In genomic region chr10:69232736-69233135, GRCh38 we compare ENCODE assay signal across 12 cellular contexts. TPM values are rescaled to one million over a fixed set of nuclear protein-coding genes. Genes with fewer than 3 reads are reported as not detected.
DNase-seq lines count a peak whose midpoint lies in the region; ATAC-seq and TF ChIP-seq lines count a peak whose summit lies in the region.
"Had no signal": no experiment of that assay in that cellular context is flagged by ENCODE, and none has a peak within 500 bp of the region (broad histone marks: within the 10 kb centered on the region; RNA-seq: fewer than 3 reads in every experiment).

No MANE protein-coding gene starts in this region.

- CTCF ChIA-PET in IMR-90 (lab: Yijun Ruan, JAX), result interaction anchor here (0.6 kb wide), 1 partner anchor 310 kb away, joined by 4 read pairs; no protein-coding TSS in a partner anchor

- TF ChIP-seq POLR2A in IMR-90 (IDR thresholded peaks at IDR 0.05; ENCODE audit: low read depth, low read length) (no peak), thyroid gland (IDR thresholded peaks at IDR 0.05) (no peak)

- dilution Hi-C loops in IMR-90 (cut with HindIII; ENCODE audit: low sequenced_read_pairs, unreplicated experiment), result no loop called here

- no peak overlapping the region for H3K56ac ChIP-seq in IMR-90 (ENCODE audit: extremely low read depth, insufficient read depth, low read length)

- H4K91ac ChIP-seq in IMR-90 (ENCODE audit: insufficient read depth, low read depth, low read length), result peak overlapping the region; percentile 24; the same call in 1 of the 2 replicates
- H4K91ac ChIP-seq in mesenchymal stem cell (ENCODE audit: low read length), result peak overlapping the region; percentile 5

- H3K18ac ChIP-seq in IMR-90 (ENCODE audit: low read depth, low read length) (no peak overlapping the region), mesenchymal stem cell (ENCODE audit: low read depth in 1 of 2, low read length in 2 of 2) (no peak overlapping the region)

- H2BK12ac ChIP-seq in mesenchymal stem cell (ENCODE audit: low read length in 2 of 2), result no peak overlapping the region

- H3K79me1 ChIP-seq in IMR-90 (ENCODE audit: low read depth in 1 of 2, low read length in 2 of 2) (no peaks in the 10 kb centered on the region), mesenchymal stem cell (replicated peaks; ENCODE audit: low read length, poor library complexity, severe bottlenecking) (peaks cover 2% of the 10 kb centered on the region)

- peaks cover 5% of the 10 kb centered on the region for H3K27me3 Mint-ChIP-seq in CD4-positive, CD25-positive, alpha-beta regulatory T cell
- no peaks in the 10 kb centered on the region for H3K27me3 Mint-ChIP-seq in activated T-helper 1 cell treated with anti-CD3 and anti-CD28 coated beads, Interleukin-12 subunit alpha, Interleukin-12 subunit beta, Interleukin-2, Interleukin-4 antibody, amounts not matched to agents 30 ng/mL and 10 ng/mL and 1 ng/mL, durations not matched to agents 14 hours and 24 hours and 36 hours (ENCODE audit: insufficient read depth)

- intact Hi-C loops in IMR-90 (cut with micrococcal nuclease) (no loop called here), thyroid gland (cut with DNase I) (loop anchor here (10.0 kb wide), 1 partner anchor 272 kb away; no protein-coding TSS in a partner anchor)
- intact Hi-C loops in activated T-helper 1 cell treated with anti-CD3 and anti-CD28 coated beads, Interleukin-12 subunit alpha, Interleukin-12 subunit beta, Interleukin-2, Interleukin-4 antibody, amounts not matched to agents 30 ng/mL and 10 ng/mL and 1 ng/mL, durations not matched to agents 14 hours and 24 hours and 36 hours (cut with micrococcal nuclease), result no loop called here

- no peak overlapping the region for H2BK15ac ChIP-seq in IMR-90 (ENCODE audit: low read depth, low read length)
- H2BK15ac ChIP-seq in mesenchymal stem cell (ENCODE audit: low read depth, poor library complexity, severe bottlenecking), result no peak overlapping the region

- peaks cover 12 to 63% (median 44%) of the 10 kb centered on the region in 4 donors for H3K4me1 Mint-ChIP-seq in CD4-positive, CD25-positive, alpha-beta regulatory T cell
- peaks cover 55% of the 10 kb centered on the region for H3K4me1 Mint-ChIP-seq in activated T-helper 1 cell treated with anti-CD3 and anti-CD28 coated beads, Interleukin-12 subunit alpha, Interleukin-12 subunit beta, Interleukin-2, Interleukin-4 antibody, amounts not matched to agents 30 ng/mL and 10 ng/mL and 1 ng/mL, durations not matched to agents 14 hours and 24 hours and 36 hours (ENCODE audit: low read depth)

- no TSS peak for BruUV-seq in IMR-90 (replicated peaks; lab: Mats Ljungman, UMichigan)

- 92% methylated on average over 2 of the region's 13 CpGs; no CpG with 5 or more reads in 1 of the 2 experiments for WGBS in IMR-90 (ENCODE audit: extremely low coverage in 2 of 2, insufficient read length in 1 of 2), 2 experiments
- WGBS in mesenchymal stem cell, result 98% methylated on average over 12 of the region's 13 CpGs
- WGBS in thyroid gland, 2 donors, result 91 to 93% methylated on average over 13 of the region's 13 CpGs

- H3K9ac ChIP-seq in IMR-90 (ENCODE audit: low read depth, low read length) (no peak overlapping the region), mesenchymal stem cell (ENCODE audit: low read length) (no peak overlapping the region)

- in situ Hi-C loops in IMR-90 (cut with MboI; ENCODE audit: low sequenced_read_pairs), result loop anchor here (5.0 to 10.0 kb wide), 2 partner anchors 160 to 272 kb away; no protein-coding TSS in a partner anchor

- no peak overlapping the region; the same call in 1 of the 2 replicates for H3K14ac ChIP-seq in IMR-90 (replicated peaks; ENCODE audit: low read depth, low read length)
- H3K14ac ChIP-seq in mesenchymal stem cell (ENCODE audit: low read length in 2 of 2), result no peak overlapping the region

- peak; percentile 60 to 62 for ATAC-seq in CD4-positive, CD25-positive, alpha-beta regulatory T cell (ENCODE audit: low read depth in 2 of 2)
- no peak for ATAC-seq in IMR-90 (ENCODE audit: low read depth)
- ATAC-seq: gastrocnemius medialis had no signal

- H3K9me3 ChIP-seq in CD4-positive, CD25-positive, alpha-beta regulatory T cell (ENCODE audit: control insufficient read depth in 2 of 2, low read length in 2 of 2), result no peaks in the 10 kb centered on the region
- no peaks in the 10 kb centered on the region for H3K9me3 ChIP-seq in IMR-90 (ENCODE audit: control insufficient read depth, insufficient read depth, low read length)
- no peaks in the 10 kb centered on the region for H3K9me3 ChIP-seq in mesenchymal stem cell (ENCODE audit: control insufficient read depth, low read length)
- no peaks in the 10 kb centered on the region for H3K9me3 ChIP-seq in thyroid gland
- H3K9me3 ChIP-seq: gastrocnemius medialis had no signal

- peak overlapping the region; percentile 38 for H2BK20ac ChIP-seq in IMR-90 (ENCODE audit: low read depth, low read length)

- peaks cover 50% of the 10 kb centered on the region for H3K4me1 ChIP-seq in CD4-positive, CD25-positive, alpha-beta regulatory T cell (ENCODE audit: control insufficient read depth, insufficient read depth, low read length, poor library complexity, severe bottlenecking)
- peaks cover 2% of the 10 kb centered on the region; the same call in 1 of the 2 replicates for H3K4me1 ChIP-seq in IMR-90 (ENCODE audit: control insufficient read depth, insufficient read depth, low read length)
- H3K4me1 ChIP-seq in mesenchymal stem cell (ENCODE audit: control insufficient read depth, insufficient read depth, low read depth, low read length), result peaks cover 24% of the 10 kb centered on the region
- H3K4me1 ChIP-seq in thyroid gland, result no peaks in the 10 kb centered on the region
- H3K4me1 ChIP-seq: gastrocnemius medialis had no signal

- H3K36me3 ChIP-seq in CD4-positive, CD25-positive, alpha-beta regulatory T cell (ENCODE audit: control insufficient read depth, insufficient read depth, low read length), result no peaks in the 10 kb centered on the region
- H3K36me3 ChIP-seq in IMR-90 (ENCODE audit: control insufficient read depth, insufficient read depth, low read length) (no peaks in the 10 kb centered on the region), mesenchymal stem cell (ENCODE audit: control insufficient read depth in 1 of 2, insufficient read depth in 2 of 2, low read depth in 1 of 2, low read length in 2 of 2) (peaks cover 0 to 22% of the 10 kb centered on the region in 2 experiments), thyroid gland (no peaks in the 10 kb centered on the region)
- H3K36me3 ChIP-seq: gastrocnemius medialis had no signal

- no peaks in the 10 kb centered on the region for H3K9me3 Mint-ChIP-seq in CD4-positive, CD25-positive, alpha-beta regulatory T cell
- H3K9me3 Mint-ChIP-seq in activated T-helper 1 cell treated with anti-CD3 and anti-CD28 coated beads, Interleukin-12 subunit alpha, Interleukin-12 subunit beta, Interleukin-2, Interleukin-4 antibody, amounts not matched to agents 30 ng/mL and 10 ng/mL and 1 ng/mL, durations not matched to agents 14 hours and 24 hours and 36 hours, result no peaks in the 10 kb centered on the region

- no peak overlapping the region for H4K5ac ChIP-seq in IMR-90 (ENCODE audit: low read depth, low read length)

- peak overlapping the region; percentile 9 for H3K27ac ChIP-seq in CD4-positive, CD25-positive, alpha-beta regulatory T cell (ENCODE audit: insufficient read depth, low read length, poor library complexity, severe bottlenecking)
- no peak overlapping the region for H3K27ac ChIP-seq in IMR-90 (ENCODE audit: insufficient read depth, low read length)
- H3K27ac ChIP-seq in mesenchymal stem cell (ENCODE audit: low read length, poor library complexity, severe bottlenecking), result peak overlapping the region; percentile 13
- no peak overlapping the region for H3K27ac ChIP-seq in thyroid gland
- H3K27ac ChIP-seq: C4-2B, gastrocnemius medialis had no signal

- H3K4ac ChIP-seq in IMR-90 (ENCODE audit: low read depth, low read length), result peak overlapping the region; percentile 46
- peak overlapping the region in 1 of 2 experiments; percentile 18 for H3K4ac ChIP-seq in mesenchymal stem cell (ENCODE audit: low read depth in 1 of 2, low read length in 2 of 2)

- H3K23ac ChIP-seq in IMR-90 (ENCODE audit: low read depth, low read length) (no peak overlapping the region), mesenchymal stem cell (ENCODE audit: low read length in 2 of 2) (no peak overlapping the region)

- H2BK120ac ChIP-seq in IMR-90 (ENCODE audit: low read depth, low read length) (peak overlapping the region; percentile 48), mesenchymal stem cell (ENCODE audit: low read depth, low read length) (no peak overlapping the region)

- peaks cover 14% of the 10 kb centered on the region for H3K9me1 ChIP-seq in IMR-90 (ENCODE audit: insufficient read depth, low read length)

- no peaks in the 10 kb centered on the region for H3K36me3 Mint-ChIP-seq in CD4-positive, CD25-positive, alpha-beta regulatory T cell
- no peaks in the 10 kb centered on the region for H3K36me3 Mint-ChIP-seq in activated T-helper 1 cell treated with anti-CD3 and anti-CD28 coated beads, Interleukin-12 subunit alpha, Interleukin-12 subunit beta, Interleukin-2, Interleukin-4 antibody, amounts not matched to agents 30 ng/mL and 10 ng/mL and 1 ng/mL, durations not matched to agents 14 hours and 24 hours and 36 hours (ENCODE audit: low read depth)

- TF ChIP-seq CTCF in IMR-90 (conservative IDR thresholded peaks at IDR 0.05; ENCODE audit: low read depth, low read length) (no peak), thyroid gland (IDR thresholded peaks at IDR 0.05) (no peak)

- peak overlapping the region; percentile 53 for H3K4me3 ChIP-seq in CD4-positive, CD25-positive, alpha-beta regulatory T cell (ENCODE audit: low read depth, low read length)
- H3K4me3 ChIP-seq in IMR-90 (ENCODE audit: insufficient read depth, low read depth, low read length), result no peak overlapping the region
- no peak overlapping the region for H3K4me3 ChIP-seq in mesenchymal stem cell (ENCODE audit: insufficient read depth in 1 of 2, low read depth in 1 of 2, low read length in 2 of 2)
- no peak overlapping the region for H3K4me3 ChIP-seq in thyroid gland (replicated peaks in 1 of 3)
- H3K4me3 ChIP-seq: gastrocnemius medialis had no signal

- no peak overlapping the region for H2BK5ac ChIP-seq in IMR-90 (ENCODE audit: low read depth, low read length, poor library complexity, severe bottlenecking)
- H2BK5ac ChIP-seq in mesenchymal stem cell (ENCODE audit: low read depth, low read length, poor library complexity, severe bottlenecking), result no peak overlapping the region

- H3K27ac Mint-ChIP-seq in CD4-positive, CD25-positive, alpha-beta regulatory T cell, result peak overlapping the region; percentile 90 to 92 (median 91)
- H3K27ac Mint-ChIP-seq in activated T-helper 1 cell treated with anti-CD3 and anti-CD28 coated beads, Interleukin-12 subunit alpha, Interleukin-12 subunit beta, Interleukin-2, Interleukin-4 antibody, amounts not matched to agents 30 ng/mL and 10 ng/mL and 1 ng/mL, durations not matched to agents 14 hours and 24 hours and 36 hours, result peak overlapping the region; percentile 10

- H3K4me2 ChIP-seq in IMR-90 (ENCODE audit: low read depth, low read length), result no peak overlapping the region
- H3K4me2 ChIP-seq in mesenchymal stem cell (ENCODE audit: low read length, poor library complexity, severe bottlenecking), result no peak overlapping the region

- POLR2A ChIA-PET in IMR-90 (lab: Charles Lee; ENCODE audit: unreplicated experiment), result no interaction called here

- H3K4me3 Mint-ChIP-seq in CD4-positive, CD25-positive, alpha-beta regulatory T cell, result peak overlapping the region; percentile 64 to 89 (median 86)
- H3K4me3 Mint-ChIP-seq in activated T-helper 1 cell treated with anti-CD3 and anti-CD28 coated beads, Interleukin-12 subunit alpha, Interleukin-12 subunit beta, Interleukin-2, Interleukin-4 antibody, amounts not matched to agents 30 ng/mL and 10 ng/mL and 1 ng/mL, durations not matched to agents 14 hours and 24 hours and 36 hours, result peak overlapping the region; percentile 40

- no peaks in the 10 kb centered on the region for H3K27me3 ChIP-seq in CD4-positive, CD25-positive, alpha-beta regulatory T cell (ENCODE audit: control insufficient read depth, insufficient read depth, low read length)
- H3K27me3 ChIP-seq in IMR-90 (ENCODE audit: control insufficient read depth, insufficient read depth, low read length), result no peaks in the 10 kb centered on the region
- H3K27me3 ChIP-seq in mesenchymal stem cell (ENCODE audit: control insufficient read depth in 1 of 2, insufficient read depth in 1 of 2, low read length in 2 of 2), result no peaks in the 10 kb centered on the region
- no peaks in the 10 kb centered on the region for H3K27me3 ChIP-seq in thyroid gland
- H3K27me3 ChIP-seq: gastrocnemius medialis had no signal

- H4K20me1 ChIP-seq in IMR-90 (ENCODE audit: insufficient read depth, low read length), result no peaks in the 10 kb centered on the region

- no peak overlapping the region for H2AFZ ChIP-seq in IMR-90 (replicated peaks; ENCODE audit: low read length, poor library complexity)
- no peak overlapping the region for H2AFZ ChIP-seq in mesenchymal stem cell (ENCODE audit: low read depth, low read length)

- no peak for TF ChIP-seq RAD21 in IMR-90 (IDR thresholded peaks at IDR 0.05; ENCODE audit: low read length)

- H2AK5ac ChIP-seq in IMR-90 (ENCODE audit: low read depth, low read length), result peak overlapping the region; percentile 76; the same call in 1 of the 2 replicates
- H2AK5ac ChIP-seq in mesenchymal stem cell (ENCODE audit: low read length, severe bottlenecking), result peak overlapping the region; percentile 1

- no peak overlapping the region for H2AK9ac ChIP-seq in IMR-90 (replicated peaks; ENCODE audit: low read depth, low read length, poor library complexity)

- H4K8ac ChIP-seq in IMR-90 (ENCODE audit: low read depth in 2 of 2, low read length in 2 of 2), result no peak overlapping the region
- no peak overlapping the region for H4K8ac ChIP-seq in mesenchymal stem cell (ENCODE audit: low read length)

- peak in 2 of 3 donors; percentile 55 to 83 for DNase-seq in CD4-positive, CD25-positive, alpha-beta regulatory T cell
- no peak for DNase-seq in IMR-90
- peak; percentile 10 for DNase-seq in activated T-helper 1 cell treated with anti-CD3 and anti-CD28 coated beads, Interleukin-12 subunit alpha, Interleukin-12 subunit beta, Interleukin-2, Interleukin-4 antibody, amounts not matched to agents 30 ng/mL and 10 ng/mL and 1 ng/mL, durations not matched to agents 14 hours and 24 hours and 36 hours (ENCODE audit: low spot score)
- DNase-seq in mesenchymal stem cell, result no peak
- DNase-seq in NCI-H510A (lab: John Stamatoyannopoulos, UW), result no peak
- no peak for DNase-seq in ecto neural progenitor cell (ENCODE audit: low spot score)
- no peak for DNase-seq in cerebellar nuclear complex (lab: John Stamatoyannopoulos, UW)
- DNase-seq in thyroid gland, result no peak
- DNase-seq: gastrocnemius medialis; MM.1S; stimulated activated CD8-positive, alpha-beta memory T cell treated with anti-CD3 and anti-CD28 coated beads, Interleukin-4, amount 100 ng/mL, for 48 hours had no signal

RNA-seq across cellular contexts. Expression of gene HKDC1, which starts 12.6 kb away (rescaled TPM):
- 11.1 TPM for total RNA-seq in CD4-positive, CD25-positive, alpha-beta regulatory T cell
- 1 to 10 TPM; 2.2 to 6.2 (median 4.4) TPM for polyA plus RNA-seq in CD4-positive, CD25-positive, alpha-beta regulatory T cell
- total RNA-seq in IMR-90 (2012; rRNA removed) (under 0.01 TPM in 1 of 2 replicates, not detected in the other), thyroid gland (10 to 100 TPM in 2 of 4 donors, 1 to 10 TPM in 2; 2.4 to 21.1 (median 8.5) TPM)
- polyA plus RNA-seq in IMR-90 (2012; rRNA removed), result 0.03 and 0.07 TPM in 2 replicates
- polyA plus RNA-seq in IMR-90 (2012; cell fraction: cytosol; rRNA removed), result 0.12 TPM in 1 of 2 replicates, not detected in the other
- polyA plus RNA-seq in IMR-90 (2012; cell fraction: nucleus; rRNA removed; ENCODE audit: low replicate concordance), result 0.10 and 0.11 TPM in 2 replicates
- total RNA-seq in activated T-helper 1 cell treated with anti-CD3 and anti-CD28 coated beads, Interleukin-12 subunit alpha, Interleukin-12 subunit beta, Interleukin-2, Interleukin-4 antibody, amounts not matched to agents 30 ng/mL and 10 ng/mL and 1 ng/mL, durations not matched to agents 14 hours and 24 hours and 36 hours, result 0.05 and 0.12 TPM in 2 replicates
- 0.39 TPM for polyA plus RNA-seq in mesenchymal stem cell (2013, experiment 1 of 2)
- 0.36 TPM for polyA plus RNA-seq in mesenchymal stem cell (2013, experiment 2 of 2)

RNA-seq across cellular contexts. Expression of gene HK1, which starts 45.6 kb away (rescaled TPM):
- total RNA-seq in CD4-positive, CD25-positive, alpha-beta regulatory T cell, result 86.4 TPM
- 100 to 1,000 TPM in 3 of 4 donors, 10 to 100 TPM in 1; 95.6 to 115 (median 106) TPM for polyA plus RNA-seq in CD4-positive, CD25-positive, alpha-beta regulatory T cell
- total RNA-seq in IMR-90 (2012; rRNA removed) (90.5 and 107 TPM in 2 replicates), thyroid gland (100 to 1,000 TPM; 106 to 231 (median 189) TPM)
- polyA plus RNA-seq in IMR-90 (2012; rRNA removed), result 47.7 and 53.7 TPM in 2 replicates
- polyA plus RNA-seq in IMR-90 (2012; cell fraction: cytosol; rRNA removed), result 31.0 and 34.7 TPM in 2 replicates
- polyA plus RNA-seq in IMR-90 (2012; cell fraction: nucleus; rRNA removed; ENCODE audit: low replicate concordance), result 30.4 and 36.1 TPM in 2 replicates
- 155 and 161 TPM in 2 replicates for total RNA-seq in activated T-helper 1 cell treated with anti-CD3 and anti-CD28 coated beads, Interleukin-12 subunit alpha, Interleukin-12 subunit beta, Interleukin-2, Interleukin-4 antibody, amounts not matched to agents 30 ng/mL and 10 ng/mL and 1 ng/mL, durations not matched to agents 14 hours and 24 hours and 36 hours
- 69.5 TPM for polyA plus RNA-seq in mesenchymal stem cell (2013, experiment 1 of 2)
- polyA plus RNA-seq in mesenchymal stem cell (2013, experiment 2 of 2), result 67.5 TPM

RNA-seq across cellular contexts. Expression of gene SUPV3L1, which starts 52.7 kb away (rescaled TPM):
- 51.1 TPM for total RNA-seq in CD4-positive, CD25-positive, alpha-beta regulatory T cell
- polyA plus RNA-seq in CD4-positive, CD25-positive, alpha-beta regulatory T cell, result 10 to 100 TPM in 3 of 4 donors, 1 to 10 TPM in 1; 9.8 to 27.2 (median 14.9) TPM
- total RNA-seq in IMR-90 (2012; rRNA removed) (22.5 and 24.4 TPM in 2 replicates), thyroid gland (10 to 100 TPM; 25.1 to 31.6 (median 27.8) TPM)
- polyA plus RNA-seq in IMR-90 (2012; rRNA removed), result 22.1 and 26.5 TPM in 2 replicates
- polyA plus RNA-seq in IMR-90 (2012; cell fraction: cytosol; rRNA removed), result 5.2 and 16.7 TPM in 2 replicates
- 6.3 and 58.5 TPM in 2 replicates for polyA plus RNA-seq in IMR-90 (2012; cell fraction: nucleus; rRNA removed; ENCODE audit: low replicate concordance)
- total RNA-seq in activated T-helper 1 cell treated with anti-CD3 and anti-CD28 coated beads, Interleukin-12 subunit alpha, Interleukin-12 subunit beta, Interleukin-2, Interleukin-4 antibody, amounts not matched to agents 30 ng/mL and 10 ng/mL and 1 ng/mL, durations not matched to agents 14 hours and 24 hours and 36 hours, result 67.5 and 69.1 TPM in 2 replicates
- 16.0 TPM for polyA plus RNA-seq in mesenchymal stem cell (2013, experiment 1 of 2)
- polyA plus RNA-seq in mesenchymal stem cell (2013, experiment 2 of 2), result 16.4 TPM

Comparison
In these comparisons a context has a peak if more than half of its experiments do, and no peak if none do; other contexts are left out.
1. DNase-seq: peak in CD4-positive, CD25-positive, alpha-beta regulatory T cell (2 of 3) and activated T-helper 1 cell treated with anti-CD3 and anti-CD28 coated beads, Interleukin-12 subunit alpha, Interleukin-12 subunit beta, Interleukin-2, Interleukin-4 antibody, amounts not matched to agents 30 ng/mL and 10 ng/mL and 1 ng/mL, durations not matched to agents 14 hours and 24 hours and 36 hours (single experiment); none in IMR-90 (single experiment), mesenchymal stem cell (single experiment), NCI-H510A (single experiment), ecto neural progenitor cell (single experiment), cerebellar nuclear complex (0 of 2) and thyroid gland (0 of 2).
2. H3K27ac ChIP-seq: peak in CD4-positive, CD25-positive, alpha-beta regulatory T cell (single experiment) and mesenchymal stem cell (single experiment); none in IMR-90 (single experiment) and thyroid gland (0 of 3).